Comparison of ENCODE assay signal across 14 cellular contexts in the genomic region with DNA sequence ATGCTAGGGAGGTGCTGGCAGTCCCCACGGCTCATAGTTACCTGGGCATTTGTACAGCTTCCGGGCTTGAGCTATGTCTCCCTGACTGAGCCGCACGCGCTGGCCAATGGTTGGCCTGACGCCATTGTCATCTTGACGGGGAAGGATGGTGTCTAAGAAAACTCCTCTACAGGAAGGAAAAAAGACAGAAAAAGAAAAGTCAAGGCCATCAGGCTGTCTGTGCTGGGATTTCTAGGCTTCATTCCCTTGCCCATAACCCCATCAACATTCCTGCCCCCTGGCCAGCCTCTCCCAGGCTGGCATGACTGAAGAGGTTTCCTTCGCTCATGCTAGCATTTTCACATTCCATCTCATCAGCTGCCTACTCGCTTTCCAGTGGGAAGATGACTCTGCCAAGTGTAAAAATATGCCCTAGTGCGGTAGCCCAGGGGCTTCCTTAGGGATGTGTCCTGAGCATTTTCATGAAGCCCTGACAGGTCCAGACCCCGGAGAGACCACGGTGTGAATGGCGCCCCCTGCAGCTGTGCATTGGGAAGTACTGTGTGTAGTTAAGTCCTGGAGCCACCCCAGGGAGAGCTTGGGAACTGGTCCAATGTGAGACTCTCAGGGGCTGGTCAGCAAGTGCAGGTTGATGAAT. TPM values are rescaled to one million over a fixed set of nuclear protein-coding genes. Genes with fewer than 3 reads are reported as not detected.
DNase-seq lines count a peak whose midpoint lies in the region; ATAC-seq and TF ChIP-seq lines count a peak whose summit lies in the region.
"Had no signal": no experiment of that assay in that cellular context is flagged by ENCODE, and none has a peak within 500 bp of the region (broad histone marks: within the 10 kb centered on the region; RNA-seq: fewer than 3 reads in every experiment).

No MANE protein-coding gene starts in this region.

- no peak overlapping the region for H3K23ac ChIP-seq in H9 (ENCODE audit: insufficient read length, low read depth, low read length)

- no peaks in the 10 kb centered on the region for H3K27me3 Mint-ChIP-seq in H9 (ENCODE audit: low read depth)
- H3K27me3 Mint-ChIP-seq in stimulated activated memory B cell treated with anti-CD40 and anti-IgM and Interleukin-4, amounts not matched to agents 10 μg/mL and 1 μg/mL and 100 μg/mL, for 72 hours, result no peaks in the 10 kb centered on the region

- no peak overlapping the region for H2AFZ ChIP-seq in H9 (ENCODE audit: low read length)

- no peaks in the 10 kb centered on the region for H3K9me3 ChIP-seq in BE2C
- no peaks in the 10 kb centered on the region for H3K9me3 ChIP-seq in H9 (ENCODE audit: control insufficient read depth, low read depth, low read length)
- H3K9me3 ChIP-seq: HAP-1, pancreas, stomach had no signal

- ATAC-seq in stimulated activated memory B cell treated with anti-CD40 and anti-IgM and Interleukin-4, amounts not matched to agents 10 μg/mL and 1 μg/mL and 100 μg/mL, for 72 hours, result no peak
- no peak for ATAC-seq in HG03457 (IDR thresholded peaks at IDR 0.05; ENCODE audit: unreplicated experiment)
- ATAC-seq: pancreas had no signal

- H3K4me2 ChIP-seq in H9 (ENCODE audit: insufficient read depth, insufficient read length, low read length), result no peak overlapping the region

- peaks cover 3 to 5% of the 10 kb centered on the region in 2 experiments; a peak in 3 of 4 replicates for H3K4me1 Mint-ChIP-seq in H9
- H3K4me1 Mint-ChIP-seq in stimulated activated memory B cell treated with anti-CD40 and anti-IgM and Interleukin-4, amounts not matched to agents 10 μg/mL and 1 μg/mL and 100 μg/mL, for 72 hours, result no peaks in the 10 kb centered on the region

- no peak overlapping the region for H2BK120ac ChIP-seq in H9 (ENCODE audit: low read depth, low read length, poor library complexity, severe bottlenecking)

- no CpG with 5 or more reads among the region's 13 CpGs for WGBS in H9 (ENCODE audit: extremely low coverage, insufficient read length, low lambda C conversion rate)

- H3K79me1 ChIP-seq in H9 (ENCODE audit: insufficient read depth, low read depth, low read length, poor library complexity, severe bottlenecking), result no peaks in the 10 kb centered on the region

- H3K4me3 Mint-ChIP-seq in H9, result no peak overlapping the region
- no peak overlapping the region for H3K4me3 Mint-ChIP-seq in stimulated activated memory B cell treated with anti-CD40 and anti-IgM and Interleukin-4, amounts not matched to agents 10 μg/mL and 1 μg/mL and 100 μg/mL, for 72 hours

- H3K36me3 ChIP-seq in BE2C, result no peaks in the 10 kb centered on the region
- no peaks in the 10 kb centered on the region for H3K36me3 ChIP-seq in brain microvascular endothelial cell (replicated peaks)
- H3K36me3 ChIP-seq: HAP-1, pancreas, stomach had no signal

- peaks cover 16% of the 10 kb centered on the region for H3K27me3 ChIP-seq in BE2C
- no peaks in the 10 kb centered on the region for H3K27me3 ChIP-seq in H9 (ENCODE audit: insufficient read depth, low read length)
- H3K27me3 ChIP-seq in brain microvascular endothelial cell (replicated peaks), result no peaks in the 10 kb centered on the region
- H3K27me3 ChIP-seq: pancreas had no signal

- H3K9ac ChIP-seq in H9 (ENCODE audit: extremely low read depth, insufficient read length, low read length), result no peak overlapping the region

- H3K4ac ChIP-seq in H9 (ENCODE audit: low read depth, low read length), result no peak overlapping the region

- in situ Hi-C loops in brain microvascular endothelial cell (cut with HindIII; ENCODE audit: low pct_ligation_motif_present, low sequenced_read_pairs), result no loop called here
- in situ Hi-C loops in KBM-7 (cut with MboI; ENCODE audit: low pct_unique_long_range_greater_than_20kb, low sequenced_read_pairs), result no loop called here

- H2BK12ac ChIP-seq in H9 (ENCODE audit: insufficient read length, low read depth, low read length), result no peak overlapping the region

- no peak overlapping the region for H2BK15ac ChIP-seq in H9 (ENCODE audit: low read depth, low read length)

- TF ChIP-seq CTCF in BE2C (IDR thresholded peaks at IDR 0.05; ENCODE audit: low read depth, low read length), result peak; percentile 8; the same call in 1 of the 2 replicates
- peak; percentile 73 for TF ChIP-seq CTCF in H9 (conservative IDR thresholded peaks at IDR 0.05)
- peak; percentile 9 for TF ChIP-seq CTCF in brain microvascular endothelial cell (IDR thresholded peaks at IDR 0.05; ENCODE audit: low read depth, low read length, missing control alignments)

- H3K4me3 ChIP-seq in BE2C (ENCODE audit: low read depth, low read length) (no peak overlapping the region), brain microvascular endothelial cell (ENCODE audit: low read depth, low read length) (no peak overlapping the region)
- H3K4me3 ChIP-seq: HAP-1, pancreas, stomach had no signal

- H2AK5ac ChIP-seq in H9 (ENCODE audit: insufficient read length, low read length), result no peak overlapping the region

- H3K14ac ChIP-seq in H9 (ENCODE audit: insufficient read depth, low read length), result no peak overlapping the region

- no peaks in the 10 kb centered on the region for H3K9me3 Mint-ChIP-seq in H9
- no peaks in the 10 kb centered on the region for H3K9me3 Mint-ChIP-seq in stimulated activated memory B cell treated with anti-CD40 and anti-IgM and Interleukin-4, amounts not matched to agents 10 μg/mL and 1 μg/mL and 100 μg/mL, for 72 hours

- no peak overlapping the region for H3K56ac ChIP-seq in H9 (ENCODE audit: insufficient read length, low read depth, low read length)

- no peaks in the 10 kb centered on the region for H3K36me3 Mint-ChIP-seq in H9 (ENCODE audit: insufficient read depth in 1 of 3, low read depth in 3 of 3)
- no peaks in the 10 kb centered on the region for H3K36me3 Mint-ChIP-seq in stimulated activated memory B cell treated with anti-CD40 and anti-IgM and Interleukin-4, amounts not matched to agents 10 μg/mL and 1 μg/mL and 100 μg/mL, for 72 hours

- no peaks in the 10 kb centered on the region for H3K79me2 ChIP-seq in H9 (ENCODE audit: insufficient read depth, low read length)

- H3K4me1 ChIP-seq in BE2C (no peaks in the 10 kb centered on the region), H9 (ENCODE audit: insufficient read depth, low read length) (no peaks in the 10 kb centered on the region; the same call in 1 of the 2 replicates)
- H3K4me1 ChIP-seq: HAP-1, pancreas had no signal

- no peak overlapping the region for H3T11ph ChIP-seq in H9 (ENCODE audit: low read length)

- H2BK20ac ChIP-seq in H9 (ENCODE audit: low read depth, low read length, poor library complexity, severe bottlenecking), result no peak overlapping the region

- H3K27ac ChIP-seq in H9 (ENCODE audit: insufficient read length, low read depth, low read length) (no peak overlapping the region), brain microvascular endothelial cell (no peak overlapping the region)
- H3K27ac ChIP-seq: C4-2B, pancreas, stomach had no signal

- no peak overlapping the region for H4K5ac ChIP-seq in H9 (ENCODE audit: insufficient read length, low read depth, low read length)

- no peak overlapping the region for H3K18ac ChIP-seq in H9 (ENCODE audit: insufficient read length, low read depth, low read length)

- DNase-seq in BE2C, result no peak
- DNase-seq in H9, result no peak
- no peak for DNase-seq in brain microvascular endothelial cell
- peak; percentile 50 for DNase-seq in islet precursor cell
- DNase-seq in HuH-7 (ENCODE audit: low spot score), result no peak
- no peak for DNase-seq in KBM-7
- DNase-seq: pancreas, stomach, T1000 had no signal

- no peak overlapping the region for H2BK5ac ChIP-seq in H9 (ENCODE audit: insufficient read length, low read length)

- H4K91ac ChIP-seq in H9 (ENCODE audit: insufficient read length, low read depth, low read length), result no peak overlapping the region

- H4K20me1 ChIP-seq in H9 (ENCODE audit: control insufficient read depth, insufficient read depth, insufficient read length), result peaks cover 2% of the 10 kb centered on the region

- H3K23me2 ChIP-seq in H9 (ENCODE audit: insufficient read length, low read depth, low read length, poor library complexity, severe bottlenecking), result no peaks in the 10 kb centered on the region

- H3K27ac Mint-ChIP-seq in H9, result no peak overlapping the region
- no peak overlapping the region for H3K27ac Mint-ChIP-seq in stimulated activated memory B cell treated with anti-CD40 and anti-IgM and Interleukin-4, amounts not matched to agents 10 μg/mL and 1 μg/mL and 100 μg/mL, for 72 hours

- no peak overlapping the region for H4K8ac ChIP-seq in H9 (replicated peaks; ENCODE audit: insufficient read length, low read depth, low read length)

RNA-seq across cellular contexts. Expression of gene OPALIN, which starts 54.5 kb away (rescaled TPM):
- polyA plus RNA-seq in BE2C (2012; ENCODE audit: insufficient read depth, insufficient read length, low read depth), result not detected
- total RNA-seq in H9 (2021), result not detected in 2 replicates
- total RNA-seq: lung microvascular endothelial cell, pancreas, stomach had no signal
- polyA plus RNA-seq: pancreas, stomach had no signal

Comparison
In these comparisons a context has a peak if more than half of its experiments do, and no peak if none do; other contexts are left out.
1. CTCF ChIP-seq: peak in every context shown above with its lines; median percentile 73 in H9; 9 in brain microvascular endothelial cell; 8 in BE2C.